ENCODE assay signal across 11 cellular contexts in the genomic region with DNA sequence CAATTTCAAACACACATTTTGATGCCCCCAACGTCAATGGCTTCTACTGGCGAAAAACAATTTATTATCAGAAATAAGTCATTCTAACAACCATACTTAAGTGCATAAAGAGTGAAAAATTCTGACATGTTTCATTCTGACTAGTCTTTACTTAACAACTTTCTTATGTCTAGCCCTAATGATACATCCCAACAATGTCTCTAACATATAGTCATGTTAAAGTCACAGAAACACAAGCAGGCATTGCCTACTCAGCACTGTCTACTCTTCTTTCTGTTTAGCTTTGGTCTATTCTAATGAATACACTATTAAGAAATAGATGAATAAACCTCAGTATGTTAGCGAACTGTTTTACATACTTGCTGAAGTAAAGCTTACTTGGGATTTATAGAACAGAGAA.
"Had no signal": no experiment of that assay in that cellular context is flagged by ENCODE, and none has a peak within 500 bp of the region (broad histone marks: within the 10 kb centered on the region; RNA-seq: fewer than 3 reads in every experiment).

No MANE protein-coding gene starts in this region.

- H3K27ac ChIP-seq: GM23248 had no signal

- ATAC-seq: GM23338, HCT116 had no signal

- H3K4me2 ChIP-seq: GM23338 had no signal

- H2AFZ ChIP-seq: GM23248, GM23338 had no signal

- H3K9me3 Mint-ChIP-seq: GM23338, H9, HFFc6 had no signal

- H3K4me3 ChIP-seq: GM23248, GM23338, HAP-1 had no signal

- H3K27ac Mint-ChIP-seq: GM23338, H9, HFFc6 had no signal

- H3K4me1 Mint-ChIP-seq: GM23338 had no signal

- H3K9ac ChIP-seq: GM23248 had no signal

- H3K4me1 ChIP-seq: HAP-1 had no signal

- DNase-seq: GM23248, GOT3, H7, H9, HCEC 1CT, HFFc6 had no signal

- H3K36me3 ChIP-seq: HAP-1 had no signal

- H3K9me3 ChIP-seq: HAP-1 had no signal

- FAIRE-seq: H1, H54 had no signal

- H3K4me3 Mint-ChIP-seq: GM23338, H9, HFFc6 had no signal
